1 cellular context compared by ENCODE assay signal in genomic region chr5:5351288-5352089, GRCh38.
A peak's percentile ranks its signal among the peaks of the same experiment; 100 is the strongest.
TF ChIP-seq lines count a peak whose summit lies in the region.

No MANE protein-coding gene starts in this region.

TF ChIP-seq in HepG2, 621 proteins besides CTCF, POLR2A, EP300 and RAD21 (continued from another document and continues in another):
- peak; percentile 22; the same call in 1 of the 2 replicates for TF ChIP-seq ZBTB10 (CRISPR knock-in tag; IDR thresholded peaks at IDR 0.05; ENCODE audit: borderline replicate concordance)
- no peak for TF ChIP-seq EEA1 (CRISPR knock-in tag; IDR thresholded peaks at IDR 0.05; ENCODE audit: borderline replicate concordance)
- no peak for TF ChIP-seq ZNF234 (CRISPR knock-in tag; conservative IDR thresholded peaks at IDR 0.05)
- TF ChIP-seq HNF1B (CRISPR knock-in tag; IDR thresholded peaks at IDR 0.05): peak; percentile 86
- no peak for TF ChIP-seq PCBP1 (IDR thresholded peaks at IDR 0.05; ENCODE audit: borderline replicate concordance, low read depth, low read length)
- no peak for TF ChIP-seq RERE (CRISPR knock-in tag; IDR thresholded peaks at IDR 0.05; ENCODE audit: low read depth)
- peak in 1 of 2 experiments; percentile 90; a peak in 2 of 4 replicates for TF ChIP-seq ATF4 (CRISPR knock-in tag; IDR thresholded peaks at IDR 0.05)
- TF ChIP-seq ZNF768 (CRISPR knock-in tag; IDR thresholded peaks at IDR 0.05): no peak
- peak; percentile 58; the same call in 1 of the 2 replicates for TF ChIP-seq FOXA3 (CRISPR knock-in tag; IDR thresholded peaks at IDR 0.05)
- TF ChIP-seq U2AF1 (optimal IDR thresholded peaks at IDR 0.05; ENCODE audit: low read depth, low read length): no peak
- TF ChIP-seq NFKB2 (CRISPR knock-in tag; IDR thresholded peaks at IDR 0.05; ENCODE audit: borderline replicate concordance): no peak
- TF ChIP-seq NFAT5 (CRISPR knock-in tag; IDR thresholded peaks at IDR 0.05): no peak
- no peak for TF ChIP-seq TCF7L2 (IDR thresholded peaks at IDR 0.05; ENCODE audit: low read depth, low read length)
- no peak for TF ChIP-seq ZNF790 (CRISPR knock-in tag; IDR thresholded peaks at IDR 0.05; ENCODE audit: borderline replicate concordance)
- no peak for TF ChIP-seq ZXDC (CRISPR knock-in tag; IDR thresholded peaks at IDR 0.05)
- 0 out of 2 replicates have a peak, but pooled peaks have one; percentile 48 for TF ChIP-seq TRIM24 (CRISPR knock-in tag; IDR thresholded peaks at IDR 0.05)
- no peak for TF ChIP-seq RFX1 (IDR thresholded peaks at IDR 0.05)
- no peak for TF ChIP-seq ZNF281 (CRISPR knock-in tag; IDR thresholded peaks at IDR 0.05; ENCODE audit: borderline replicate concordance)
- no peak for TF ChIP-seq ZFX (CRISPR knock-in tag; IDR thresholded peaks at IDR 0.05; ENCODE audit: low read depth)
- no peak for TF ChIP-seq PAF1 (CRISPR knock-in tag; IDR thresholded peaks at IDR 0.05)
- TF ChIP-seq USF2 (IDR thresholded peaks at IDR 0.05; ENCODE audit: low read depth, low read length): no peak
- no peak for TF ChIP-seq USF2 (CRISPR knock-in tag; IDR thresholded peaks at IDR 0.05; ENCODE audit: borderline replicate concordance)
- no peak for TF ChIP-seq HOXD1 (CRISPR knock-in tag; IDR thresholded peaks at IDR 0.05)
- no peak; the same call in 1 of the 2 replicates for TF ChIP-seq SMAD3 (CRISPR knock-in tag; IDR thresholded peaks at IDR 0.05)
- TF ChIP-seq ZNF335 (CRISPR knock-in tag; IDR thresholded peaks at IDR 0.05): no peak
- no peak for TF ChIP-seq MYPOP (CRISPR knock-in tag; IDR thresholded peaks at IDR 0.05)
